In genomic region chr20:59173938-59174496, GRCh38 we compare ENCODE assay signal across 27 cellular contexts. TPM values are rescaled to one million over a fixed set of nuclear protein-coding genes. Genes with fewer than 3 reads are reported as not detected.
DNase-seq lines count a peak whose midpoint lies in the region; ATAC-seq and TF ChIP-seq lines count a peak whose summit lies in the region.
"Had no signal": no experiment of that assay in that cellular context is flagged by ENCODE, and none has a peak within 500 bp of the region (broad histone marks: within the 10 kb centered on the region; RNA-seq: fewer than 3 reads in every experiment).

No MANE protein-coding gene starts in this region.

- no peaks in the 10 kb centered on the region for H3K9me3 Mint-ChIP-seq in activated T-cell treated with anti-CD3 and anti-CD28 coated beads, Interleukin-2, amount 50 U/mL, for 4 hours
- peaks cover 3% of the 10 kb centered on the region; the same call in 2 of the 3 replicates for H3K9me3 Mint-ChIP-seq in GM23338
- H3K9me3 Mint-ChIP-seq in central memory CD8-positive, alpha-beta T cell, result no peaks in the 10 kb centered on the region
- no peaks in the 10 kb centered on the region for H3K9me3 Mint-ChIP-seq in H9

- H3K4me3 ChIP-seq in GM23338 (no peak overlapping the region), neuronal stem cell (ENCODE audit: low read length in 2 of 2) (no peak overlapping the region)
- H3K4me3 ChIP-seq: lower lobe of right lung, pancreas, smooth muscle cell, upper lobe of left lung had no signal

- H3K9me3 ChIP-seq in neuronal stem cell (replicated peaks in 1 of 2; ENCODE audit: control insufficient read depth in 2 of 2, insufficient read depth in 1 of 2, low read depth in 1 of 2, low read length in 2 of 2) (no peaks in the 10 kb centered on the region), H9 (ENCODE audit: control insufficient read depth, low read depth, low read length) (no peaks in the 10 kb centered on the region)
- H3K9me3 ChIP-seq: lower lobe of right lung, pancreas, upper lobe of left lung had no signal

- H4K5ac ChIP-seq in H9 (ENCODE audit: insufficient read length, low read depth, low read length), result no peak overlapping the region

- no peak overlapping the region for H3K4me2 ChIP-seq in GM23338
- no peak overlapping the region for H3K4me2 ChIP-seq in neuronal stem cell (ENCODE audit: insufficient read depth, low read length, poor library complexity, severe bottlenecking)
- no peak overlapping the region for H3K4me2 ChIP-seq in H9 (ENCODE audit: insufficient read depth, insufficient read length, low read length)
- H3K4me2 ChIP-seq: smooth muscle cell had no signal

- H3K23ac ChIP-seq in neuronal stem cell (ENCODE audit: low read depth, low read length, poor library complexity) (peak overlapping the region; percentile 65), H9 (ENCODE audit: insufficient read length, low read depth, low read length) (no peak overlapping the region)

- no peak overlapping the region for H2BK5ac ChIP-seq in neuronal stem cell (ENCODE audit: low read length)
- no peak overlapping the region for H2BK5ac ChIP-seq in H9 (ENCODE audit: insufficient read length, low read length)

- no peak overlapping the region for H2BK120ac ChIP-seq in neuronal stem cell (ENCODE audit: low read depth, low read length)
- no peak overlapping the region for H2BK120ac ChIP-seq in H9 (ENCODE audit: low read depth, low read length, poor library complexity, severe bottlenecking)

- H3K36me3 Mint-ChIP-seq in activated T-cell treated with anti-CD3 and anti-CD28 coated beads, Interleukin-2, amount 50 U/mL, for 4 hours (ENCODE audit: insufficient read depth), result peaks cover 40% of the 10 kb centered on the region
- H3K36me3 Mint-ChIP-seq in GM23338 (ENCODE audit: low read depth) (no peaks in the 10 kb centered on the region), H9 (ENCODE audit: insufficient read depth in 1 of 3, low read depth in 3 of 3) (no peaks in the 10 kb centered on the region)
- peaks cover 39% of the 10 kb centered on the region for H3K36me3 Mint-ChIP-seq in central memory CD8-positive, alpha-beta T cell (ENCODE audit: insufficient read depth)

- H2AFZ ChIP-seq in GM23338, result no peak overlapping the region
- no peak overlapping the region for H2AFZ ChIP-seq in neuronal stem cell (ENCODE audit: low read length)
- no peak overlapping the region for H2AFZ ChIP-seq in H9 (ENCODE audit: low read length)

- ATAC-seq in activated T-cell treated with anti-CD3 and anti-CD28 coated beads, Interleukin-2, amount 50 U/mL, for 4 hours, result no peak
- ATAC-seq in GM23338 (peak; percentile 27; the same call in 2 of the 3 replicates), HG02588 (IDR thresholded peaks at IDR 0.05; ENCODE audit: unreplicated experiment) (no peak)
- ATAC-seq in central memory CD8-positive, alpha-beta T cell (replicated peaks; ENCODE audit: extremely low read depth, poor library complexity, severe bottlenecking), result no peak
- ATAC-seq: lower lobe of right lung, pancreas had no signal

- H3K27ac ChIP-seq in GM23338 (ENCODE audit: low read depth) (no peak overlapping the region), neuronal stem cell (replicated peaks; ENCODE audit: low read length) (no peak overlapping the region), H9 (ENCODE audit: insufficient read length, low read depth, low read length) (no peak overlapping the region)
- H3K27ac ChIP-seq: lower lobe of right lung, pancreas, upper lobe of left lung had no signal

- H3K9me2 ChIP-seq in GM23338 (ENCODE audit: insufficient read depth), result no peaks in the 10 kb centered on the region

- H3K14ac ChIP-seq in neuronal stem cell (ENCODE audit: low read length) (no peak overlapping the region), H9 (ENCODE audit: insufficient read depth, low read length) (no peak overlapping the region)

- no peaks in the 10 kb centered on the region for H4K20me1 ChIP-seq in GM23338 (replicated peaks; ENCODE audit: insufficient read depth)
- H4K20me1 ChIP-seq in H9 (ENCODE audit: control insufficient read depth, insufficient read depth, insufficient read length), result no peaks in the 10 kb centered on the region

- H3K4ac ChIP-seq in neuronal stem cell (ENCODE audit: low read length), result no peak overlapping the region
- H3K4ac ChIP-seq in H9 (ENCODE audit: low read depth, low read length), result no peak overlapping the region

- no peak overlapping the region for H3K4me3 Mint-ChIP-seq in activated T-cell treated with anti-CD3 and anti-CD28 coated beads, Interleukin-2, amount 50 U/mL, for 4 hours
- no peak overlapping the region for H3K4me3 Mint-ChIP-seq in GM23338
- H3K4me3 Mint-ChIP-seq in central memory CD8-positive, alpha-beta T cell, result peak overlapping the region; percentile 27
- H3K4me3 Mint-ChIP-seq in H9, result no peak overlapping the region
- H3K4me3 Mint-ChIP-seq: activated CD4-positive, alpha-beta T cell treated with anti-CD3 and anti-CD28 coated beads, Interleukin-2, amount 10 ng/mL, durations not matched to agents 7 days and 5 days; IgD-negative memory B cell; nephron progenitor cell had no signal

- WGBS in neuronal stem cell (ENCODE audit: extremely low coverage in 2 of 2, insufficient read length in 2 of 2, insufficient replicate concordance in 1 of 2), 2 donors, result no CpG with 5 or more reads among the region's 7 CpGs
- no CpG with 5 or more reads among the region's 7 CpGs for WGBS in H9 (ENCODE audit: extremely low coverage, insufficient read length, low lambda C conversion rate)

- H3F3A ChIP-seq in GM23338 (replicated peaks; ENCODE audit: low read depth), result no peaks in the 10 kb centered on the region

- no peak overlapping the region for H2AK5ac ChIP-seq in neuronal stem cell (ENCODE audit: low read depth, low read length)
- no peak overlapping the region for H2AK5ac ChIP-seq in H9 (ENCODE audit: insufficient read length, low read length)

- no peak overlapping the region for H4K91ac ChIP-seq in neuronal stem cell (ENCODE audit: low read depth, low read length, poor library complexity)
- H4K91ac ChIP-seq in H9 (ENCODE audit: insufficient read length, low read depth, low read length), result no peak overlapping the region

- H3K4me1 Mint-ChIP-seq in activated T-cell treated with anti-CD3 and anti-CD28 coated beads, Interleukin-2, amount 50 U/mL, for 4 hours (ENCODE audit: low read depth), result peaks cover 92% of the 10 kb centered on the region
- H3K4me1 Mint-ChIP-seq in GM23338, result no peaks in the 10 kb centered on the region; the same call in 2 of the 3 replicates
- peaks cover 100% of the 10 kb centered on the region for H3K4me1 Mint-ChIP-seq in central memory CD8-positive, alpha-beta T cell
- H3K4me1 Mint-ChIP-seq in H9, result peaks cover 4 to 7% of the 10 kb centered on the region in 2 experiments; a peak in 3 of 4 replicates

- H3K27ac Mint-ChIP-seq in GM23338 (no peak overlapping the region), H9 (no peak overlapping the region; a peak in 1 of 7 replicates)
- peak overlapping the region; percentile 74 for H3K27ac Mint-ChIP-seq in central memory CD8-positive, alpha-beta T cell (ENCODE audit: low read depth)
- H3K27ac Mint-ChIP-seq: activated CD4-positive, alpha-beta T cell treated with anti-CD3 and anti-CD28 coated beads, Interleukin-2, amount 10 ng/mL, durations not matched to agents 7 days and 5 days; nephron progenitor cell had no signal

- no peaks in the 10 kb centered on the region for H3K79me2 ChIP-seq in GM23338 (replicated peaks; ENCODE audit: insufficient read depth)
- no peaks in the 10 kb centered on the region for H3K79me2 ChIP-seq in H9 (ENCODE audit: insufficient read depth, low read length)

- no peaks in the 10 kb centered on the region for H3K27me3 Mint-ChIP-seq in activated T-cell treated with anti-CD3 and anti-CD28 coated beads, Interleukin-2, amount 50 U/mL, for 4 hours (ENCODE audit: low read depth)
- H3K27me3 Mint-ChIP-seq in GM23338 (ENCODE audit: insufficient read depth, low read depth, poor library complexity), result no peaks in the 10 kb centered on the region
- no peaks in the 10 kb centered on the region for H3K27me3 Mint-ChIP-seq in central memory CD8-positive, alpha-beta T cell
- peaks cover 9% of the 10 kb centered on the region for H3K27me3 Mint-ChIP-seq in H9 (ENCODE audit: low read depth)
- H3K27me3 Mint-ChIP-seq: activated CD4-positive, alpha-beta T cell treated with anti-CD3 and anti-CD28 coated beads, Interleukin-2, amount 10 ng/mL, durations not matched to agents 7 days and 5 days; IgD-negative memory B cell had no signal

- no peaks in the 10 kb centered on the region for H3K27me3 ChIP-seq in GM23338 (ENCODE audit: insufficient read depth)
- H3K27me3 ChIP-seq in neuronal stem cell (ENCODE audit: control insufficient read depth in 3 of 3, insufficient read depth in 3 of 3, low read depth in 1 of 3, low read length in 3 of 3), result no peaks in the 10 kb centered on the region
- H3K27me3 ChIP-seq in H9 (ENCODE audit: insufficient read depth, low read length), result no peaks in the 10 kb centered on the region
- H3K27me3 ChIP-seq: upper lobe of left lung had no signal

- H3K79me1 ChIP-seq in neuronal stem cell (ENCODE audit: low read depth, low read length) (no peaks in the 10 kb centered on the region), H9 (ENCODE audit: insufficient read depth, low read depth, low read length, poor library complexity, severe bottlenecking) (no peaks in the 10 kb centered on the region)

- H3K36me3 ChIP-seq in GM23338 (ENCODE audit: insufficient read depth) (no peaks in the 10 kb centered on the region), neuronal stem cell (replicated peaks in 1 of 2; ENCODE audit: control insufficient read depth in 2 of 2, insufficient read depth in 2 of 2, low read length in 2 of 2) (no peaks in the 10 kb centered on the region)
- H3K36me3 ChIP-seq: lower lobe of right lung, pancreas, upper lobe of left lung had no signal

- no peak overlapping the region for H3K56ac ChIP-seq in H9 (ENCODE audit: insufficient read length, low read depth, low read length)

- no peak overlapping the region for H3T11ph ChIP-seq in H9 (ENCODE audit: low read length)

- peak; percentile 12 to 14 for DNase-seq in activated T-cell treated with anti-CD3 and anti-CD28 coated beads, Interleukin-2, amount 50 U/mL, for 48 hours
- DNase-seq in activated T-cell treated with anti-CD3 and anti-CD28 coated beads, Interleukin-2, amount 50 U/mL, for 4 hours, result no peak
- DNase-seq in GM23338 (ENCODE audit: low spot score) (no peak), neuronal stem cell (ENCODE audit: low spot score) (no peak), SW 1271 (lab: John Stamatoyannopoulos, UW) (no peak), H9 (no peak)
- DNase-seq in central memory CD8-positive, alpha-beta T cell (ENCODE audit: low spot score in 2 of 2), result no peak
- DNase-seq: activated CD4-positive, alpha-beta T cell treated with anti-CD3 and anti-CD28 coated beads, Interleukin-2, amount 10 ng/mL, durations not matched to agents 7 days and 5 days; effector CD8-positive, alpha-beta T cell; head of caudate nucleus; kidney glomerular epithelial cell; lower lobe of right lung; NCI-H1092 treated with DMSO at 0.1 percent for 48 hours; NCI-H1930; NCI-H524 treated with DMSO at 0.1 percent for 48 hours; nephron progenitor cell; pancreas; retina; stimulated activated CD4-positive, alpha-beta T cell treated with anti-CD3 and anti-CD28 coated beads, Interleukin-2, amount 100 ng/mL, for 24 hours; upper lobe of left lung had no signal

- no peaks in the 10 kb centered on the region for H3K4me1 ChIP-seq in GM23338 (ENCODE audit: insufficient read depth)
- peaks cover 0 to 2% of the 10 kb centered on the region in 2 donors for H3K4me1 ChIP-seq in neuronal stem cell (ENCODE audit: control insufficient read depth in 2 of 2, insufficient read depth in 1 of 2, low read depth in 1 of 2, low read length in 2 of 2)
- H3K4me1 ChIP-seq in H9 (ENCODE audit: insufficient read depth, low read length), result no peaks in the 10 kb centered on the region
- H3K4me1 ChIP-seq: lower lobe of right lung, pancreas, upper lobe of left lung had no signal

- H2BK12ac ChIP-seq in neuronal stem cell (ENCODE audit: low read length), result no peak overlapping the region
- H2BK12ac ChIP-seq in H9 (ENCODE audit: insufficient read length, low read depth, low read length), result no peak overlapping the region

- H3K18ac ChIP-seq in neuronal stem cell (ENCODE audit: low read length) (peak overlapping the region; percentile 55), H9 (ENCODE audit: insufficient read length, low read depth, low read length) (no peak overlapping the region)

- TF ChIP-seq CTCF in GM23338 (conservative IDR thresholded peaks at IDR 0.05; ENCODE audit: low read depth in 2 of 2) (no peak), H9 (conservative IDR thresholded peaks at IDR 0.05) (no peak)

- no peak overlapping the region for H2BK20ac ChIP-seq in H9 (ENCODE audit: low read depth, low read length, poor library complexity, severe bottlenecking)

- H3K9ac ChIP-seq in neuronal stem cell (ENCODE audit: low read depth, low read length, poor library complexity), result no peak overlapping the region
- H3K9ac ChIP-seq in H9 (ENCODE audit: extremely low read depth, insufficient read length, low read length), result no peak overlapping the region

- H4K8ac ChIP-seq in neuronal stem cell (ENCODE audit: low read depth, low read length), result no peak overlapping the region
- no peak overlapping the region for H4K8ac ChIP-seq in H9 (replicated peaks; ENCODE audit: insufficient read length, low read depth, low read length)

- H3K23me2 ChIP-seq in H9 (ENCODE audit: insufficient read length, low read depth, low read length, poor library complexity, severe bottlenecking), result no peaks in the 10 kb centered on the region

- H2BK15ac ChIP-seq in neuronal stem cell (ENCODE audit: low read length) (no peak overlapping the region), H9 (ENCODE audit: low read depth, low read length) (no peak overlapping the region)

RNA-seq across cellular contexts. Expression of gene ZNF831, which starts 10.4 kb away (rescaled TPM):
- 1 to 10 TPM; 1.8 to 2.5 (median 2.2) TPM for total RNA-seq in activated T-cell treated with anti-CD3 and anti-CD28 coated beads, Interleukin-2, amount 50 U/mL, for 4 hours
- not detected in 2 replicates for total RNA-seq in GM23338 (2014; rRNA removed; shearing (Covaris generic))
- polyA plus RNA-seq in GM23338 (2016; fragmentation: Nextera tagmentation; extraction: Ambion mirVana), result not detected in 2 replicates
- not detected for polyA plus RNA-seq in neuronal stem cell (2013, experiment 1 of 2)
- not detected for polyA plus RNA-seq in neuronal stem cell (2013, experiment 2 of 2)
- not detected in 2 replicates for total RNA-seq in H9 (2021)
- total RNA-seq: A673, fibroblast of villous mesenchyme, H1, RPMI7951, smooth muscle cell had no signal
- polyA plus RNA-seq: H1, smooth muscle cell had no signal

Comparison
In these comparisons a context has a peak if more than half of its experiments do, and no peak if none do; other contexts are left out.
1. DNase-seq: peak in activated T-cell treated with anti-CD3 and anti-CD28 coated beads, Interleukin-2, amount 50 U/mL, for 48 hours (2 of 2); none in activated T-cell treated with anti-CD3 and anti-CD28 coated beads, Interleukin-2, amount 50 U/mL, for 4 hours (single experiment), GM23338 (single experiment), central memory CD8-positive, alpha-beta T cell (0 of 2), neuronal stem cell (single experiment), SW 1271 (0 of 2) and H9 (single experiment).